In genomic region chr1:51878616-51879336, GRCh38 we compare ENCODE assay signal across 8 cellular contexts. TPM values are rescaled to one million over a fixed set of nuclear protein-coding genes. Genes with fewer than 3 reads are reported as not detected.
DNase-seq lines count a peak whose midpoint lies in the region; ATAC-seq lines count a peak whose summit lies in the region.

TSS of gene NRDC (minus strand) at chr1:51878727. CDS start at chr1:51878615, 112 bp downstream.

- ATAC-seq in GM18511 (IDR thresholded peaks at IDR 0.05; ENCODE audit: unreplicated experiment), result peak; percentile 97
- peak; percentile 90 for ATAC-seq in HG03025 (IDR thresholded peaks at IDR 0.05; ENCODE audit: low FRiP score, unreplicated experiment)
- peak; percentile 99 for ATAC-seq in aorta (ENCODE audit: low FRiP score)

- H3K36me3 ChIP-seq in rectal smooth muscle tissue (ENCODE audit: control insufficient read depth, insufficient read depth, low read length) (no peaks in the 10 kb centered on the region), aorta (ENCODE audit: control insufficient read depth in 1 of 2, insufficient read depth in 2 of 2, low read length in 1 of 2) (no peaks in the 10 kb centered on the region)

- H3K9me3 ChIP-seq in aorta (ENCODE audit: control insufficient read depth, low read length), result no peaks in the 10 kb centered on the region

- H3K9ac ChIP-seq in rectal smooth muscle tissue (ENCODE audit: low read length), result peak within 1 kb of the TSS; percentile 99

- H3K4me1 ChIP-seq in rectal smooth muscle tissue (ENCODE audit: control insufficient read depth, insufficient read depth, low read length), result peaks cover 14% of the 10 kb centered on the region
- peaks cover 0 to 5% of the 10 kb centered on the region in 2 donors for H3K4me1 ChIP-seq in aorta (ENCODE audit: control insufficient read depth in 1 of 2, insufficient read depth in 2 of 2, low read length in 2 of 2)

- WGBS in aorta, 2 donors, result 0 to 1% methylated on average over 54 of the region's 54 CpGs

- H3K27me3 ChIP-seq in rectal smooth muscle tissue (ENCODE audit: control insufficient read depth, insufficient read depth, low read length) (no peaks in the 10 kb centered on the region), aorta (ENCODE audit: control insufficient read depth in 1 of 2, insufficient read depth in 2 of 2, low read length in 1 of 2) (no peaks in the 10 kb centered on the region)

- H3K4me3 ChIP-seq in rectal smooth muscle tissue (ENCODE audit: low read length) (peak within 1 kb of the TSS; percentile 99), aorta (ENCODE audit: low read length in 2 of 2) (peak within 1 kb of the TSS; percentile 81 to 86)

- intact Hi-C loops in aorta (cut with DNase I), result no loop called here

- H3K27ac ChIP-seq in rectal smooth muscle tissue (ENCODE audit: low read depth, low read length), result peak within 1 kb of the TSS; percentile 99
- peak within 1 kb of the TSS; percentile 87 to 92 for H3K27ac ChIP-seq in aorta (ENCODE audit: low read depth in 1 of 2, low read length in 2 of 2)

- DNase-seq in NCI-H2029 treated with DMSO at 0.1 percent for 48 hours (lab: John Stamatoyannopoulos, UW), result peak; percentile 100
- DNase-seq in T-helper 9 cell, result peak; percentile 99
- peak; percentile 100 for DNase-seq in astrocyte of the hippocampus (ENCODE audit: low read depth, low spot score)
- peak; percentile 97 for DNase-seq in hepatic stellate cell (ENCODE audit: low spot score)
- peak; percentile 100 for DNase-seq in aorta

RNA-seq across cellular contexts. Expression of gene NRDC, which starts in this region (rescaled TPM):
- total RNA-seq in aorta, result 100 to 1,000 TPM; 103 to 115 TPM
- polyA plus RNA-seq in aorta, result 10 to 100 TPM; 47.7 to 89.4 TPM

Comparison
In these comparisons a context has a peak if more than half of its experiments do, and no peak if none do; other contexts are left out.
1. Peak in every context shown above with its lines: DNase-seq, ATAC-seq, H3K4me3 ChIP-seq and H3K27ac ChIP-seq.